ENCODE assay signal across 9 cellular contexts in genomic region chr1:27527223-27527856, GRCh38. TPM values are rescaled to one million over a fixed set of nuclear protein-coding genes. Genes with fewer than 3 reads are reported as not detected.
DNase-seq lines count a peak whose midpoint lies in the region; ATAC-seq and FAIRE-seq lines count a peak whose summit lies in the region.
"Had no signal": no experiment of that assay in that cellular context is flagged by ENCODE, and none has a peak within 500 bp of the region (broad histone marks: within the 10 kb centered on the region; RNA-seq: fewer than 3 reads in every experiment).

No MANE protein-coding gene starts in this region.

- H3K27me3 Mint-ChIP-seq in activated naive CD8-positive, alpha-beta T cell treated with anti-CD3 and anti-CD28 coated beads, Interleukin-2, amount 10 ng/mL, durations not matched to agents 7 days and 5 days, result no peaks in the 10 kb centered on the region

- FAIRE-seq in small intestine (lab: Jason Lieb, UNC), result no peak

- H3K9me3 Mint-ChIP-seq in activated naive CD8-positive, alpha-beta T cell treated with anti-CD3 and anti-CD28 coated beads, Interleukin-2, amount 10 ng/mL, durations not matched to agents 7 days and 5 days, result no peaks in the 10 kb centered on the region

- peaks cover 8% of the 10 kb centered on the region for H3K36me3 Mint-ChIP-seq in activated naive CD8-positive, alpha-beta T cell treated with anti-CD3 and anti-CD28 coated beads, Interleukin-2, amount 10 ng/mL, durations not matched to agents 7 days and 5 days

- peak overlapping the region; percentile 52 for H3K4me3 ChIP-seq in iPS-15b (ENCODE audit: low read depth, low read length)
- H3K4me3 ChIP-seq in small intestine (ENCODE audit: low read depth in 1 of 2, low read length in 2 of 2), result peak overlapping the region; percentile 8 to 39

- H3K27ac Mint-ChIP-seq in activated naive CD8-positive, alpha-beta T cell treated with anti-CD3 and anti-CD28 coated beads, Interleukin-2, amount 10 ng/mL, durations not matched to agents 7 days and 5 days, result peak overlapping the region; percentile 98

- POLR2A ChIA-PET in activated naive CD8-positive, alpha-beta T cell treated with anti-CD3 and anti-CD28 coated beads, Interleukin-2, amount 10 ng/mL, durations not matched to agents 7 days and 5 days (lab: Charles Lee), result interaction anchor here (0.6 to 1.8 kb wide), 4 partner anchors 29 to 358 kb away, joined by 3 to 9 read pairs (median 4); partner anchors contain the start of gene WASF2

- peak overlapping the region; percentile 24 for H3K9ac ChIP-seq in iPS-15b (ENCODE audit: low read depth, low read length)

- WGBS in small intestine, 3 donors, result 12 to 25% (median 24%) methylated on average over 20 to 21 of the region's 21 CpGs

- peaks cover 40% of the 10 kb centered on the region for H3K4me1 ChIP-seq in iPS-15b (ENCODE audit: control insufficient read depth, insufficient read depth, low read length)
- H3K4me1 ChIP-seq in small intestine (ENCODE audit: control insufficient read depth in 2 of 2, insufficient read depth in 1 of 2, low read depth in 1 of 2, low read length in 1 of 2), result peaks cover 0 to 4% of the 10 kb centered on the region in 2 donors

- intact Hi-C loops in Right ventricle myocardium inferior (cut with DNase I), result loop anchor here (2.0 to 5.0 kb wide), 3 partner anchors 15 to 35 kb away; partner anchors contain the start of gene WASF2
- intact Hi-C loops in cardiac septum (cut with DNase I), result loop anchor here (5.0 kb wide), 1 partner anchor 35 kb away; no protein-coding TSS in a partner anchor

- peaks cover 58% of the 10 kb centered on the region for H3K4me1 Mint-ChIP-seq in activated naive CD8-positive, alpha-beta T cell treated with anti-CD3 and anti-CD28 coated beads, Interleukin-2, amount 10 ng/mL, durations not matched to agents 7 days and 5 days

- H3K4me3 Mint-ChIP-seq in activated naive CD8-positive, alpha-beta T cell treated with anti-CD3 and anti-CD28 coated beads, Interleukin-2, amount 10 ng/mL, durations not matched to agents 7 days and 5 days, result peak overlapping the region; percentile 94

- H3K27ac ChIP-seq in small intestine (ENCODE audit: low read depth in 1 of 2, low read length in 1 of 2), result peak overlapping the region; percentile 77 to 86
- H3K27ac ChIP-seq: C4-2B had no signal

- no peaks in the 10 kb centered on the region for H3K36me3 ChIP-seq in iPS-15b (ENCODE audit: control insufficient read depth, insufficient read depth, low read length)
- no peaks in the 10 kb centered on the region for H3K36me3 ChIP-seq in small intestine (ENCODE audit: control insufficient read depth in 2 of 2, insufficient read depth in 2 of 2, low read length in 2 of 2)

- H3K9me3 ChIP-seq in iPS-15b (ENCODE audit: control insufficient read depth, insufficient read depth, low read length) (no peaks in the 10 kb centered on the region), small intestine (ENCODE audit: control insufficient read depth, low read depth) (no peaks in the 10 kb centered on the region)

- DNase-seq in Right ventricle myocardium inferior (ENCODE audit: missing footprints) (peak; percentile 78), cardiac septum (ENCODE audit: low spot score) (no peak), NCI-H69 (lab: John Stamatoyannopoulos, UW) (peak; percentile 99), small intestine (no peak), NCI-H1048 (lab: John Stamatoyannopoulos, UW) (no peak), kidney tubule cell (ENCODE audit: low spot score) (no peak)
- DNase-seq in activated naive CD8-positive, alpha-beta T cell treated with anti-CD3 and anti-CD28 coated beads, Interleukin-2, amount 10 ng/mL, durations not matched to agents 7 days and 5 days, result peak; percentile 47

- ATAC-seq in Right ventricle myocardium inferior, result peak; percentile 17
- no peak for ATAC-seq in activated naive CD8-positive, alpha-beta T cell treated with anti-CD3 and anti-CD28 coated beads, Interleukin-2, amount 10 ng/mL, durations not matched to agents 7 days and 5 days (ENCODE audit: low read depth)

- H3K27me3 ChIP-seq in iPS-15b (ENCODE audit: control insufficient read depth, insufficient read depth, low read length), result no peaks in the 10 kb centered on the region
- H3K27me3 ChIP-seq in small intestine (ENCODE audit: control insufficient read depth in 2 of 2, insufficient read depth in 2 of 2, low read length in 2 of 2), result no peaks in the 10 kb centered on the region

RNA-seq across cellular contexts. Expression of gene WASF2, which starts 37.4 kb away (rescaled TPM):
- 57.3 TPM for total RNA-seq in Right ventricle myocardium inferior
- 59.3 TPM for total RNA-seq in cardiac septum
- total RNA-seq in activated naive CD8-positive, alpha-beta T cell treated with anti-CD3 and anti-CD28 coated beads, Interleukin-2, amount 10 ng/mL, durations not matched to agents 7 days and 5 days, result 100 to 1,000 TPM; 139 to 148 TPM
- polyA plus RNA-seq in small intestine, result 10 to 100 TPM; 19.5 to 49.3 (median 20.5) TPM

Comparison
In these comparisons a context has a peak if more than half of its experiments do, and no peak if none do; other contexts are left out.
1. DNase-seq: peak in Right ventricle myocardium inferior (single experiment), NCI-H69 (single experiment) and activated naive CD8-positive, alpha-beta T cell treated with anti-CD3 and anti-CD28 coated beads, Interleukin-2, amount 10 ng/mL, durations not matched to agents 7 days and 5 days (single experiment); none in cardiac septum (single experiment), small intestine (single experiment), NCI-H1048 (single experiment) and kidney tubule cell (single experiment).